In genomic region chr2:239302808-239303557, GRCh38 we compare ENCODE assay signal across 9 cellular contexts.
DNase-seq lines count a peak whose midpoint lies in the region; ATAC-seq, FAIRE-seq and TF ChIP-seq lines count a peak whose summit lies in the region.
"Had no signal": no experiment of that assay in that cellular context is flagged by ENCODE, and none has a peak within 500 bp of the region (broad histone marks: within the 10 kb centered on the region; RNA-seq: fewer than 3 reads in every experiment).

No MANE protein-coding gene starts in this region.

- H3K4me2 ChIP-seq in GM23338, result no peak overlapping the region
- H3K4me2 ChIP-seq in H1 (ENCODE audit: insufficient read depth in 1 of 2, low read depth in 2 of 2, low read length in 2 of 2), result no peak overlapping the region

- no peak overlapping the region for H4K91ac ChIP-seq in H1 (replicated peaks; ENCODE audit: insufficient read length, low read length)

- no peak overlapping the region for H3K4me3 ChIP-seq in CD8-positive, alpha-beta T cell (ENCODE audit: low read depth, low read length)
- H3K4me3 ChIP-seq in GM23338, result no peak overlapping the region
- H3K4me3 ChIP-seq in H1 (ENCODE audit: extremely low read depth in 1 of 4, insufficient read depth in 2 of 4, low read depth in 3 of 4, low read length in 4 of 4), result no peak overlapping the region
- H3K4me3 ChIP-seq in HAP-1, result no peak overlapping the region
- H3K4me3 ChIP-seq: ascending aorta had no signal

- H2AK5ac ChIP-seq in H1 (ENCODE audit: low read depth, low read length), result no peak overlapping the region

- CTCF ChIA-PET in CD8-positive, alpha-beta T cell (lab: Charles Lee), result interaction anchor here (0.9 to 1.2 kb wide), 2 partner anchors 31 to 159 kb away, joined by 3 to 4 read pairs; no protein-coding TSS in a partner anchor
- CTCF ChIA-PET in H1 (lab: Charles Lee; ENCODE audit: partially characterized antibody), result interaction anchor here (1.5 to 4.6 kb wide), 4 partner anchors 12 to 159 kb away, joined by 6 to 20 read pairs (median 10); no protein-coding TSS in a partner anchor

- intact Hi-C loops in CD8-positive, alpha-beta T cell (cut with DNase I, micrococcal nuclease), result no loop called here

- no peaks in the 10 kb centered on the region for H3K36me3 ChIP-seq in CD8-positive, alpha-beta T cell (ENCODE audit: insufficient read depth, low read length)
- no peaks in the 10 kb centered on the region for H3K36me3 ChIP-seq in GM23338 (ENCODE audit: insufficient read depth)
- H3K36me3 ChIP-seq in H1 (ENCODE audit: control insufficient read depth in 2 of 4, insufficient read depth in 4 of 4, low read length in 3 of 4), result no peaks in the 10 kb centered on the region
- H3K36me3 ChIP-seq in HAP-1 (replicated peaks), result no peaks in the 10 kb centered on the region
- H3K36me3 ChIP-seq: ascending aorta had no signal

- TF ChIP-seq EP300 in H1 (IDR thresholded peaks at IDR 0.05; ENCODE audit: borderline replicate concordance in 1 of 2, low read depth in 2 of 2, low read length in 2 of 2), result no peak

- H3K79me1 ChIP-seq in H1 (ENCODE audit: low read depth, low read length), result peaks cover 16% of the 10 kb centered on the region; the same call in 1 of the 2 replicates

- H3K9me3 ChIP-seq in CD8-positive, alpha-beta T cell (ENCODE audit: low read length), result no peaks in the 10 kb centered on the region
- H3K9me3 ChIP-seq in H1 (ENCODE audit: insufficient read depth in 2 of 2, low read depth in 1 of 2, low read length in 1 of 2) (no peaks in the 10 kb centered on the region), HAP-1 (no peaks in the 10 kb centered on the region)
- H3K9me3 ChIP-seq: ascending aorta had no signal

- H3K27me3 Mint-ChIP-seq in CD8-positive, alpha-beta T cell (ENCODE audit: low read depth), result no peaks in the 10 kb centered on the region
- peaks cover 4% of the 10 kb centered on the region for H3K27me3 Mint-ChIP-seq in GM23338 (ENCODE audit: insufficient read depth, low read depth, poor library complexity)

- no peak overlapping the region for H3K9ac ChIP-seq in H1 (replicated peaks in 1 of 4; ENCODE audit: extremely low read depth in 1 of 4, low read depth in 3 of 4, low read length in 3 of 4)

- WGBS in H1 (ENCODE audit: extremely low coverage in 1 of 2, insufficient coverage in 1 of 2, insufficient read length in 1 of 2, insufficient replicate concordance in 2 of 2, low coverage in 1 of 2, low lambda C conversion rate in 2 of 2, missing lambda C conversion rate in 1 of 2), 2 experiments, result 92% methylated on average over 28 of the region's 28 CpGs; no CpG with 5 or more reads in 1 of the 2 experiments

- no peak overlapping the region for H3K4me3 Mint-ChIP-seq in CD8-positive, alpha-beta T cell
- H3K4me3 Mint-ChIP-seq in GM23338, result no peak overlapping the region; the same call in 2 of the 3 replicates

- no peak overlapping the region for H3K4ac ChIP-seq in H1 (replicated peaks; ENCODE audit: insufficient read length, low read depth, low read length)

- 0 out of 2 replicates have a peak overlapping the region, but pooled peaks have one; percentile 1 for H4K8ac ChIP-seq in H1 (ENCODE audit: extremely low read depth, insufficient read depth, low read length)

- H2BK5ac ChIP-seq in H1 (ENCODE audit: low read depth, low read length), result no peak overlapping the region

- H3K27ac ChIP-seq in CD8-positive, alpha-beta T cell (ENCODE audit: low read depth, low read length), result no peak overlapping the region
- H3K27ac ChIP-seq in GM23338 (ENCODE audit: low read depth), result no peak overlapping the region
- no peak overlapping the region for H3K27ac ChIP-seq in H1 (ENCODE audit: low read depth, low read length)
- H3K27ac ChIP-seq: ascending aorta had no signal

- no peaks in the 10 kb centered on the region for H3K9me2 ChIP-seq in GM23338 (ENCODE audit: insufficient read depth)

- H3K18ac ChIP-seq in H1 (ENCODE audit: extremely low read depth, low read length), result no peak overlapping the region

- no peak overlapping the region for H4K5ac ChIP-seq in H1 (ENCODE audit: insufficient read length, low read depth, low read length)

- no peak overlapping the region for H3K56ac ChIP-seq in H1 (replicated peaks; ENCODE audit: insufficient read length, low read depth, low read length)

- no peak overlapping the region for H2BK120ac ChIP-seq in H1 (replicated peaks; ENCODE audit: low read depth, low read length)

- H3K4me1 Mint-ChIP-seq in CD8-positive, alpha-beta T cell (ENCODE audit: low read depth), result peaks cover 46% of the 10 kb centered on the region
- peaks cover 55% of the 10 kb centered on the region for H3K4me1 Mint-ChIP-seq in GM23338

- H2BK12ac ChIP-seq in H1 (ENCODE audit: low read depth, low read length), result 0 out of 2 replicates have a peak overlapping the region, but pooled peaks have one; percentile 9

- no peaks in the 10 kb centered on the region for H3K36me3 Mint-ChIP-seq in CD8-positive, alpha-beta T cell
- H3K36me3 Mint-ChIP-seq in GM23338 (ENCODE audit: low read depth), result peaks cover 8% of the 10 kb centered on the region; the same call in 2 of the 3 replicates

- H3K79me2 ChIP-seq in GM23338 (replicated peaks; ENCODE audit: insufficient read depth), result peaks cover 93% of the 10 kb centered on the region
- peaks cover 0 to 91% of the 10 kb centered on the region in 2 experiments; a peak in 2 of 4 replicates for H3K79me2 ChIP-seq in H1 (ENCODE audit: control insufficient read depth in 1 of 2, insufficient read depth in 2 of 2, low read length in 2 of 2)

- H4K20me1 ChIP-seq in GM23338 (replicated peaks; ENCODE audit: insufficient read depth) (peaks cover 20% of the 10 kb centered on the region), H1 (replicated peaks in 1 of 2; ENCODE audit: control insufficient read depth in 1 of 2, insufficient read depth in 2 of 2, low read length in 2 of 2) (peaks cover 9% of the 10 kb centered on the region in 2 experiments)

- no peak for TF ChIP-seq POLR2A in H1 (IDR thresholded peaks at IDR 0.05; ENCODE audit: control extremely low read depth in 1 of 2, low read depth in 2 of 2, low read length in 2 of 2)

- DNase-seq in CD8-positive, alpha-beta T cell, result no peak
- DNase-seq in GM23338 (ENCODE audit: low spot score) (no peak), H1 (ENCODE audit: low read depth in 1 of 2, low spot score in 2 of 2) (no peak), pons (ENCODE audit: low spot score) (peak; percentile 69), HAP-1 (ENCODE audit: low spot score in 2 of 2) (no peak), NCI-H446 treated with DMSO at 0.1 percent for 48 hours (lab: John Stamatoyannopoulos, UW) (no peak), NCI-H1105 treated with DMSO at 0.1 percent for 48 hours (lab: John Stamatoyannopoulos, UW) (no peak)

- no peaks in the 10 kb centered on the region for H3K9me3 Mint-ChIP-seq in CD8-positive, alpha-beta T cell
- H3K9me3 Mint-ChIP-seq in GM23338, result no peaks in the 10 kb centered on the region; the same call in 2 of the 3 replicates

- POLR2A ChIA-PET in CD8-positive, alpha-beta T cell (lab: Charles Lee), result interaction anchor here (1.4 kb wide), 1 partner anchor 7 kb away, joined by 3 read pairs; no protein-coding TSS in a partner anchor
- POLR2A ChIA-PET in H1 (lab: Charles Lee; ENCODE audit: partially characterized antibody), result no interaction called here

- no peak overlapping the region for H2BK20ac ChIP-seq in H1 (ENCODE audit: low read length)

- H3K27me3 ChIP-seq in CD8-positive, alpha-beta T cell (ENCODE audit: insufficient read depth, low read length), result no peaks in the 10 kb centered on the region
- H3K27me3 ChIP-seq in GM23338 (ENCODE audit: insufficient read depth) (no peaks in the 10 kb centered on the region), H1 (replicated peaks in 1 of 4; ENCODE audit: control insufficient read depth in 3 of 4, extremely low read depth in 1 of 4, insufficient read depth in 3 of 4, low read length in 3 of 4) (no peaks in the 10 kb centered on the region), HAP-1 (ENCODE audit: low read depth) (no peaks in the 10 kb centered on the region)
- H3K27me3 ChIP-seq: ascending aorta had no signal

- ATAC-seq in CD8-positive, alpha-beta T cell, result no peak
- ATAC-seq in GM23338 (no peak), HG03354 (IDR thresholded peaks at IDR 0.05; ENCODE audit: poor library complexity, severe bottlenecking, unreplicated experiment) (no peak)

- no peak for TF ChIP-seq RAD21 in H1 (IDR thresholded peaks at IDR 0.05 in 1 of 2, conservative IDR thresholded peaks at IDR 0.05 in 1 of 2; ENCODE audit: low read depth in 2 of 2, low read length in 2 of 2)

- peak overlapping the region; percentile 43 for H3K27ac Mint-ChIP-seq in CD8-positive, alpha-beta T cell
- H3K27ac Mint-ChIP-seq in GM23338, result 0 out of 2 replicates have a peak overlapping the region, but pooled peaks have one; percentile 82

- in situ Hi-C loops in HAP-1 (cut with MboI; ENCODE audit: low sequenced_read_pairs), result no loop called here

- no peaks in the 10 kb centered on the region for H3K23me2 ChIP-seq in H1 (ENCODE audit: low read depth, low read length)

- no peaks in the 10 kb centered on the region for H3F3A ChIP-seq in GM23338 (replicated peaks; ENCODE audit: low read depth)

- peaks cover 41% of the 10 kb centered on the region for H3K4me1 ChIP-seq in CD8-positive, alpha-beta T cell (ENCODE audit: insufficient read depth, low read length)
- H3K4me1 ChIP-seq in GM23338 (ENCODE audit: insufficient read depth) (peaks cover 1% of the 10 kb centered on the region; the same call in 1 of the 2 replicates), H1 (replicated peaks in 1 of 4; ENCODE audit: control insufficient read depth in 3 of 4, insufficient read depth in 4 of 4, low read length in 3 of 4) (peaks cover 0 to 22% (median 9%) of the 10 kb centered on the region in 4 experiments; a peak in 5 of 7 replicates), HAP-1 (no peaks in the 10 kb centered on the region)

- no peak overlapping the region for H2AFZ ChIP-seq in GM23338
- H2AFZ ChIP-seq in H1 (ENCODE audit: low read length), result no peak overlapping the region

- FAIRE-seq in H1 (lab: Jason Lieb, UNC), result no peak

- H3K23ac ChIP-seq in H1 (ENCODE audit: insufficient read length), result no peak overlapping the region

- no peak for TF ChIP-seq CTCF in CD8-positive, alpha-beta T cell (IDR thresholded peaks at IDR 0.05)
- TF ChIP-seq CTCF in GM23338 (conservative IDR thresholded peaks at IDR 0.05; ENCODE audit: low read depth in 2 of 2) (no peak), H1 (IDR thresholded peaks at IDR 0.05; ENCODE audit: control extremely low read depth in 1 of 3, insufficient read depth in 1 of 3, low read depth in 1 of 3, low read length in 3 of 3) (no peak)

- H3K14ac ChIP-seq in H1 (ENCODE audit: insufficient read length), result no peak overlapping the region

- H2BK15ac ChIP-seq in H1 (ENCODE audit: low read length), result no peak overlapping the region

TF ChIP-seq in H1, 55 proteins besides CTCF, POLR2A, EP300 and RAD21:
- TF ChIP-seq TAF1 (IDR thresholded peaks at IDR 0.05; ENCODE audit: low read depth, low read length) (no peak), BACH1 (IDR thresholded peaks at IDR 0.05; ENCODE audit: low read length) (no peak), ASH2L (IDR thresholded peaks at IDR 0.05; ENCODE audit: low read length) (no peak)
